In genomic region chr2:68063797-68064646, GRCh38 we compare ENCODE assay signal across 1 cellular context.
TF ChIP-seq lines count a peak whose summit lies in the region.
"Not testable (repeated sequence)": the region's sequence is repeated elsewhere in the genome, so short reads cannot be mapped to it uniquely, and the experiment has no call there.

No MANE protein-coding gene starts in this region.

TF ChIP-seq in HepG2, 621 proteins besides CTCF, POLR2A, EP300 and RAD21 (continues in another document):
- TF ChIP-seq ZNF503 (CRISPR knock-in tag; IDR thresholded peaks at IDR 0.05) (0 out of 2 replicates have a peak, but pooled peaks have one; percentile 16), ZNF556 (CRISPR knock-in tag; IDR thresholded peaks at IDR 0.05; ENCODE audit: borderline replicate concordance) (0 out of 2 replicates have a peak, but pooled peaks have one; percentile 41), ZNF343 (CRISPR knock-in tag; IDR thresholded peaks at IDR 0.05) (peak; percentile 60; the same call in 1 of the 2 replicates), SALL1 (CRISPR knock-in tag; IDR thresholded peaks at IDR 0.05) (peak; percentile 71), MED1 (CRISPR knock-in tag; IDR thresholded peaks at IDR 0.05) (peak; percentile 21; the same call in 1 of the 2 replicates), ZNF761 (CRISPR knock-in tag; conservative IDR thresholded peaks at IDR 0.05) (0 out of 2 replicates have a peak, but pooled peaks have one; percentile 57), ZNF274 (CRISPR knock-in tag; IDR thresholded peaks at IDR 0.05) (peak; percentile 56; the same call in 1 of the 2 replicates), BRD4 (CRISPR knock-in tag; IDR thresholded peaks at IDR 0.05) (peak; percentile 51; the same call in 1 of the 2 replicates), ZFY (CRISPR knock-in tag; IDR thresholded peaks at IDR 0.05) (peak; percentile 18; the same call in 1 of the 2 replicates), ZNF333 (CRISPR knock-in tag; IDR thresholded peaks at IDR 0.05; ENCODE audit: borderline replicate concordance) (0 out of 2 replicates have a peak, but pooled peaks have one; percentile 27), ARID4A (CRISPR knock-in tag; IDR thresholded peaks at IDR 0.05; ENCODE audit: borderline replicate concordance) (peak; percentile 31; the same call in 1 of the 2 replicates), ZNF567 (CRISPR knock-in tag; IDR thresholded peaks at IDR 0.05; ENCODE audit: borderline replicate concordance) (0 out of 2 replicates have a peak, but pooled peaks have one; percentile 37), ZNF749 (CRISPR knock-in tag; IDR thresholded peaks at IDR 0.05; ENCODE audit: borderline replicate concordance) (0 out of 2 replicates have a peak, but pooled peaks have one; percentile 25), ZNF501 (CRISPR knock-in tag; IDR thresholded peaks at IDR 0.05) (peak; percentile 79), PHF8 (CRISPR knock-in tag; IDR thresholded peaks at IDR 0.05) (peak; percentile 45; the same call in 1 of the 2 replicates), ARNT2 (CRISPR knock-in tag; IDR thresholded peaks at IDR 0.05; ENCODE audit: low read depth) (peak; percentile 43; the same call in 1 of the 2 replicates), MAX (IDR thresholded peaks at IDR 0.05) (0 out of 2 replicates have a peak, but pooled peaks have one; percentile 4), PHF21A (CRISPR knock-in tag; IDR thresholded peaks at IDR 0.05) (0 out of 2 replicates have a peak, but pooled peaks have one; percentile 35), SNAPC2 (CRISPR knock-in tag; IDR thresholded peaks at IDR 0.05) (0 out of 2 replicates have a peak, but pooled peaks have one; percentile 10), MEIS1 (CRISPR knock-in tag; IDR thresholded peaks at IDR 0.05; ENCODE audit: borderline replicate concordance) (peak; percentile 61; the same call in 1 of the 2 replicates), ZNF350 (CRISPR knock-in tag; IDR thresholded peaks at IDR 0.05; ENCODE audit: borderline replicate concordance, low read depth) (peak; percentile 78), PRDM10 (CRISPR knock-in tag; IDR thresholded peaks at IDR 0.05; ENCODE audit: low read depth) (0 out of 2 replicates have a peak, but pooled peaks have one; percentile 43), DNMT3B (CRISPR knock-in tag; conservative IDR thresholded peaks at IDR 0.05) (0 out of 2 replicates have a peak, but pooled peaks have one; percentile 40), ZNF281 (CRISPR knock-in tag; IDR thresholded peaks at IDR 0.05; ENCODE audit: borderline replicate concordance) (peak; percentile 96), KAT8 (CRISPR knock-in tag; IDR thresholded peaks at IDR 0.05) (peak; percentile 70), HDAC1 (CRISPR knock-in tag; IDR thresholded peaks at IDR 0.05) (peak; percentile 38; the same call in 1 of the 2 replicates), RXRA (CRISPR knock-in tag; IDR thresholded peaks at IDR 0.05) (peak; percentile 53; the same call in 1 of the 2 replicates), NR0B2 (CRISPR knock-in tag; IDR thresholded peaks at IDR 0.05) (0 out of 2 replicates have a peak, but pooled peaks have one; percentile 55), MXD1 (CRISPR knock-in tag; IDR thresholded peaks at IDR 0.05) (peak; percentile 34; the same call in 1 of the 2 replicates), ARID5B (CRISPR knock-in tag; IDR thresholded peaks at IDR 0.05) (0 out of 2 replicates have a peak, but pooled peaks have one; percentile 39), SOX6 (CRISPR knock-in tag; IDR thresholded peaks at IDR 0.05) (peak; percentile 61), NRL (CRISPR knock-in tag; IDR thresholded peaks at IDR 0.05; ENCODE audit: borderline replicate concordance) (peak; percentile 73; the same call in 1 of the 2 replicates), IRF2 (CRISPR knock-in tag; IDR thresholded peaks at IDR 0.05) (peak; percentile 65; the same call in 1 of the 2 replicates), CC2D1A (CRISPR knock-in tag; IDR thresholded peaks at IDR 0.05) (0 out of 2 replicates have a peak, but pooled peaks have one; percentile 45), ZNF614 (CRISPR knock-in tag; IDR thresholded peaks at IDR 0.05; ENCODE audit: borderline replicate concordance) (peak; percentile 34; the same call in 1 of the 2 replicates), HMG20A (CRISPR knock-in tag; IDR thresholded peaks at IDR 0.05; ENCODE audit: borderline replicate concordance) (0 out of 2 replicates have a peak, but pooled peaks have one; percentile 19), ZNF317 (CRISPR knock-in tag; IDR thresholded peaks at IDR 0.05) (0 out of 2 replicates have a peak, but pooled peaks have one; percentile 27), ZNF605 (CRISPR knock-in tag; IDR thresholded peaks at IDR 0.05) (peak; percentile 67; the same call in 1 of the 2 replicates)
- not testable (repeated sequence) for TF ChIP-seq SOX6 (IDR thresholded peaks at IDR 0.05)
